Comparison of ENCODE assay signal across 11 cellular contexts in genomic region chr3:197802505-197803459, GRCh38. TPM values are rescaled to one million over a fixed set of nuclear protein-coding genes. Genes with fewer than 3 reads are reported as not detected.
DNase-seq lines count a peak whose midpoint lies in the region; ATAC-seq and TF ChIP-seq lines count a peak whose summit lies in the region.
"Had no signal": no experiment of that assay in that cellular context is flagged by ENCODE, and none has a peak within 500 bp of the region (broad histone marks: within the 10 kb centered on the region; RNA-seq: fewer than 3 reads in every experiment).

No MANE protein-coding gene starts in this region.

- peaks cover 2% of the 10 kb centered on the region for H3K36me3 Mint-ChIP-seq in activated CD8-positive, alpha-beta T cell treated with anti-CD3 and anti-CD28 coated beads for 36 hours (ENCODE audit: low read depth)
- H3K36me3 Mint-ChIP-seq in activated CD8-positive, alpha-beta T cell treated with anti-CD3 and anti-CD28 coated beads, Interleukin-2, amount 10 ng/mL, durations not matched to agents 7 days and 5 days (ENCODE audit: low read depth) = peaks cover 11% of the 10 kb centered on the region
- peaks cover 19% of the 10 kb centered on the region for H3K36me3 Mint-ChIP-seq in stimulated activated memory B cell treated with anti-CD40 and anti-IgM and Interleukin-4, amounts not matched to agents 10 μg/mL and 1 μg/mL and 100 μg/mL, for 72 hours

- CTCF ChIA-PET in activated CD8-positive, alpha-beta T cell treated with anti-CD3 and anti-CD28 coated beads for 36 hours (lab: Charles Lee) = interaction anchor here (0.6 to 2.1 kb wide), 8 partner anchors 8 to 142 kb away, joined by 3 to 7 read pairs (median 4); no protein-coding TSS in a partner anchor
- CTCF ChIA-PET in activated CD8-positive, alpha-beta T cell treated with anti-CD3 and anti-CD28 coated beads, Interleukin-2, amount 10 ng/mL, durations not matched to agents 7 days and 5 days (lab: Charles Lee) = interaction anchor here (0.7 to 2.6 kb wide), 5 partner anchors 8 to 52 kb away, joined by 3 to 11 read pairs (median 4); no protein-coding TSS in a partner anchor

- DNase-seq in activated CD8-positive, alpha-beta T cell treated with anti-CD3 and anti-CD28 coated beads for 36 hours = no peak
- no peak for DNase-seq in activated CD8-positive, alpha-beta T cell treated with anti-CD3 and anti-CD28 coated beads, Interleukin-2, amount 10 ng/mL, durations not matched to agents 7 days and 5 days
- DNase-seq in OCI-M1 (lab: John Stamatoyannopoulos, UW) (peak; percentile 22), epithelial cell of proximal tubule (ENCODE audit: low read depth) (no peak), NCI-H526 treated with DMSO at 0.1 percent for 48 hours (lab: John Stamatoyannopoulos, UW) (no peak)

- no peak for ATAC-seq in activated CD8-positive, alpha-beta T cell treated with anti-CD3 and anti-CD28 coated beads for 36 hours
- no peak for ATAC-seq in activated CD8-positive, alpha-beta T cell treated with anti-CD3 and anti-CD28 coated beads, Interleukin-2, amount 10 ng/mL, durations not matched to agents 7 days and 5 days
- ATAC-seq in stimulated activated memory B cell treated with anti-CD40 and anti-IgM and Interleukin-4, amounts not matched to agents 10 μg/mL and 1 μg/mL and 100 μg/mL, for 72 hours = no peak
- ATAC-seq in GM21526 (IDR thresholded peaks at IDR 0.05; ENCODE audit: low FRiP score, unreplicated experiment) (no peak), HG02610 (IDR thresholded peaks at IDR 0.05; ENCODE audit: unreplicated experiment) (no peak)
- ATAC-seq: Right ventricle myocardium inferior had no signal

- TF ChIP-seq CTCF in activated CD8-positive, alpha-beta T cell treated with anti-CD3 and anti-CD28 coated beads for 36 hours (IDR thresholded peaks at IDR 0.05) = peak; percentile 32
- TF ChIP-seq CTCF in epithelial cell of proximal tubule (conservative IDR thresholded peaks at IDR 0.05; ENCODE audit: low read depth, low read length) = peak; percentile 52

- no peaks in the 10 kb centered on the region for H3K27me3 Mint-ChIP-seq in activated CD8-positive, alpha-beta T cell treated with anti-CD3 and anti-CD28 coated beads for 36 hours
- H3K27me3 Mint-ChIP-seq in activated CD8-positive, alpha-beta T cell treated with anti-CD3 and anti-CD28 coated beads, Interleukin-2, amount 10 ng/mL, durations not matched to agents 7 days and 5 days (ENCODE audit: low read depth) = no peaks in the 10 kb centered on the region
- H3K27me3 Mint-ChIP-seq in stimulated activated memory B cell treated with anti-CD40 and anti-IgM and Interleukin-4, amounts not matched to agents 10 μg/mL and 1 μg/mL and 100 μg/mL, for 72 hours = no peaks in the 10 kb centered on the region

- POLR2A ChIA-PET in activated CD8-positive, alpha-beta T cell treated with anti-CD3 and anti-CD28 coated beads for 36 hours (lab: Charles Lee) = no interaction called here
- POLR2A ChIA-PET in activated CD8-positive, alpha-beta T cell treated with anti-CD3 and anti-CD28 coated beads, Interleukin-2, amount 10 ng/mL, durations not matched to agents 7 days and 5 days (lab: Charles Lee) = no interaction called here

- H3K4me3 Mint-ChIP-seq in activated CD8-positive, alpha-beta T cell treated with anti-CD3 and anti-CD28 coated beads for 36 hours = no peak overlapping the region
- no peak overlapping the region for H3K4me3 Mint-ChIP-seq in activated CD8-positive, alpha-beta T cell treated with anti-CD3 and anti-CD28 coated beads, Interleukin-2, amount 10 ng/mL, durations not matched to agents 7 days and 5 days
- no peak overlapping the region for H3K4me3 Mint-ChIP-seq in stimulated activated memory B cell treated with anti-CD40 and anti-IgM and Interleukin-4, amounts not matched to agents 10 μg/mL and 1 μg/mL and 100 μg/mL, for 72 hours

- peaks cover 49% of the 10 kb centered on the region for H3K4me1 Mint-ChIP-seq in activated CD8-positive, alpha-beta T cell treated with anti-CD3 and anti-CD28 coated beads for 36 hours (ENCODE audit: low read depth)
- H3K4me1 Mint-ChIP-seq in activated CD8-positive, alpha-beta T cell treated with anti-CD3 and anti-CD28 coated beads, Interleukin-2, amount 10 ng/mL, durations not matched to agents 7 days and 5 days (ENCODE audit: low read depth) = peaks cover 44% of the 10 kb centered on the region
- peaks cover 58% of the 10 kb centered on the region for H3K4me1 Mint-ChIP-seq in stimulated activated memory B cell treated with anti-CD40 and anti-IgM and Interleukin-4, amounts not matched to agents 10 μg/mL and 1 μg/mL and 100 μg/mL, for 72 hours

- intact Hi-C loops in activated CD8-positive, alpha-beta T cell treated with anti-CD3 and anti-CD28 coated beads for 36 hours (cut with micrococcal nuclease) = loop anchor here (5.0 kb wide), 1 partner anchor 50 kb away; no protein-coding TSS in a partner anchor

- peak overlapping the region; percentile 67 for H3K27ac Mint-ChIP-seq in activated CD8-positive, alpha-beta T cell treated with anti-CD3 and anti-CD28 coated beads for 36 hours
- no peak overlapping the region for H3K27ac Mint-ChIP-seq in activated CD8-positive, alpha-beta T cell treated with anti-CD3 and anti-CD28 coated beads, Interleukin-2, amount 10 ng/mL, durations not matched to agents 7 days and 5 days
- peak overlapping the region; percentile 68 for H3K27ac Mint-ChIP-seq in stimulated activated memory B cell treated with anti-CD40 and anti-IgM and Interleukin-4, amounts not matched to agents 10 μg/mL and 1 μg/mL and 100 μg/mL, for 72 hours

- no peaks in the 10 kb centered on the region for H3K9me3 Mint-ChIP-seq in activated CD8-positive, alpha-beta T cell treated with anti-CD3 and anti-CD28 coated beads for 36 hours
- no peaks in the 10 kb centered on the region for H3K9me3 Mint-ChIP-seq in activated CD8-positive, alpha-beta T cell treated with anti-CD3 and anti-CD28 coated beads, Interleukin-2, amount 10 ng/mL, durations not matched to agents 7 days and 5 days (ENCODE audit: insufficient read depth)
- no peaks in the 10 kb centered on the region for H3K9me3 Mint-ChIP-seq in stimulated activated memory B cell treated with anti-CD40 and anti-IgM and Interleukin-4, amounts not matched to agents 10 μg/mL and 1 μg/mL and 100 μg/mL, for 72 hours

- no peak overlapping the region for H3K4me3 ChIP-seq in epithelial cell of proximal tubule (ENCODE audit: low read depth, low read length)
- H3K4me3 ChIP-seq: lung, tibial nerve had no signal

RNA-seq across cellular contexts. Expression of gene LRCH3, which starts 11.7 kb away (rescaled TPM):
- total RNA-seq in activated CD8-positive, alpha-beta T cell treated with anti-CD3 and anti-CD28 coated beads for 36 hours = 10 to 100 TPM; 43.8 to 53.5 TPM
- 10 to 100 TPM; 50.7 to 60.4 TPM for total RNA-seq in activated CD8-positive, alpha-beta T cell treated with anti-CD3 and anti-CD28 coated beads, Interleukin-2, amount 10 ng/mL, durations not matched to agents 7 days and 5 days
- total RNA-seq in epithelial cell of proximal tubule = 15.4 and 19.5 TPM in 2 replicates

RNA-seq across cellular contexts. Expression of gene FYTTD1, which starts 53.1 kb away (rescaled TPM):
- 10 to 100 TPM; 25.4 to 27.0 TPM for total RNA-seq in activated CD8-positive, alpha-beta T cell treated with anti-CD3 and anti-CD28 coated beads for 36 hours
- total RNA-seq in activated CD8-positive, alpha-beta T cell treated with anti-CD3 and anti-CD28 coated beads, Interleukin-2, amount 10 ng/mL, durations not matched to agents 7 days and 5 days = 10 to 100 TPM; 38.4 to 41.8 TPM
- 21.0 and 26.0 TPM in 2 replicates for total RNA-seq in epithelial cell of proximal tubule
